Comparison of ENCODE assay signal across 7 cellular contexts in the genomic region with DNA sequence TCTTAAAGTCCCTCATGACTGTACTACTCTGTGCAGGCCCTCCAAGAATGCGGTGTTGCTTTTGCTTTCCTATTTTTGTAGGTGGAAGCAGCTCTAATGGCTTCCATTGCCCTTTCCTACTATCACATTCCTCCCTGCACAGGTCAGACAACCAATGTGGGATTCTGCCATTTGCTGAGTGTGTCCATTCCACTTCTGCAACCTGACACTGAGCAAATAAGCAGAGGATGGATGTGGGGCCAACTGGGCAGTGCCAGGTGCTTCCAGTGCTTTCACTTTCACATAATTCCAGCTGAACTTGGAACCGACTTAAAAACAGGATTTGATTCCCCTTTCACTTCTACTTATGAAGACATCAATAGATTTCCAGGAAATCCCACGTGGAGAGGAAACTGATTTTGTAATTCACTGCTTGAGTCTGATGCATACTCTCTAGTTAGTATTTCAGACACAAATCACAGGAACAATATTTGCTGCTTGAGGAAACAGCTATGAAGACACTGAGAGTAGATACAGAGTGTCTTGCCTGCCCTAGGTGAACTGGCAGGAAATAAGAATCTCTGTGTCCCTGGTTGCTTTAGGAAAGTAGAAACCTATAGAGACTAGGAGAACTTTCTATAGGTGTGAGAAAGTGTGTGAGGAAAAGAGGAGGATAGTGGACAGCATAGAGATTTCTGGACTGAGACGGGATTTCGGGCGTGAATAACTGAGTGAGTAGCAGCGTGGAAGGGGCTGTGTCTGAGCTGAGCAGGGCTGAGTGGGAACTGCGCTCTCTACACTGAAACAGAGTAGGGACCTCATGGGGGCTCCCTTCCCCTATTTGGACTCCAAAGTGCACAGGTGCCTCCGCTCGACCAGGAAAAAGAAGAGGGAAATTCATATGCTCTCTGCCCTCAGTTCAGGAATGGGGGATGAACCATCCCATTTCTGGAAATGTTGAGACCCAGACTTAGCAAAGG. TPM values are rescaled to one million over a fixed set of nuclear protein-coding genes. Genes with fewer than 3 reads are reported as not detected.
DNase-seq lines count a peak whose midpoint lies in the region; ATAC-seq, FAIRE-seq and TF ChIP-seq lines count a peak whose summit lies in the region.

No MANE protein-coding gene starts in this region.

- ATAC-seq in naive thymus-derived CD4-positive, alpha-beta T cell, result no peak
- no peak for ATAC-seq in GM21381 (IDR thresholded peaks at IDR 0.05; ENCODE audit: unreplicated experiment)

- peak overlapping the region; percentile 2 for H3K4me3 Mint-ChIP-seq in activated naive CD8-positive, alpha-beta T cell
- H3K4me3 Mint-ChIP-seq in naive thymus-derived CD4-positive, alpha-beta T cell, result peak overlapping the region; percentile 35 to 92 (median 82)

- peaks cover 15 to 39% of the 10 kb centered on the region in 2 donors for H3K4me1 ChIP-seq in naive thymus-derived CD4-positive, alpha-beta T cell (ENCODE audit: control insufficient read depth in 2 of 2, insufficient read depth in 2 of 2, low read length in 2 of 2)
- no peaks in the 10 kb centered on the region for H3K4me1 ChIP-seq in A673 (ENCODE audit: insufficient read depth, low read length, poor library complexity, severe bottlenecking)

- POLR2A ChIA-PET in naive thymus-derived CD4-positive, alpha-beta T cell (lab: Charles Lee), result interaction anchor here (0.9 kb wide), 1 partner anchor 274 kb away, joined by 5 read pairs; no protein-coding TSS in a partner anchor
- POLR2A ChIA-PET in A673 (lab: Charles Lee; ENCODE audit: low non-redundant PET), result no interaction called here

- DNase-seq in GM12891 (ENCODE audit: insufficient read length, low spot score), result no peak
- peak; percentile 20 to 33 for DNase-seq in NCI-H187 (lab: John Stamatoyannopoulos, UW)
- no peak for DNase-seq in naive thymus-derived CD4-positive, alpha-beta T cell
- DNase-seq in A673 (ENCODE audit: low spot score), result no peak
- DNase-seq in NK-92 treated with Interleukin-12 subunit alpha and Interleukin-12 subunit beta, amount 100 ng/mL, for 24 hours (lab: John Stamatoyannopoulos, UW), result no peak

- no peak for TF ChIP-seq POLR2A in GM12891 (IDR thresholded peaks at IDR 0.05; ENCODE audit: low read depth, low read length)

- peak overlapping the region; percentile 50 for H3K27ac ChIP-seq in naive thymus-derived CD4-positive, alpha-beta T cell (ENCODE audit: low read depth, low read length)
- no peak overlapping the region for H3K27ac ChIP-seq in A673 (ENCODE audit: low read depth, low read length, poor library complexity, severe bottlenecking)

- H3K9me3 ChIP-seq in naive thymus-derived CD4-positive, alpha-beta T cell (ENCODE audit: control insufficient read depth in 2 of 3, low read length in 3 of 3), result no peaks in the 10 kb centered on the region
- no peaks in the 10 kb centered on the region for H3K9me3 ChIP-seq in A673 (ENCODE audit: low read depth, low read length, poor library complexity, severe bottlenecking)

- H3K27me3 Mint-ChIP-seq in activated naive CD8-positive, alpha-beta T cell, result peaks cover 2% of the 10 kb centered on the region
- H3K27me3 Mint-ChIP-seq in naive thymus-derived CD4-positive, alpha-beta T cell, result no peaks in the 10 kb centered on the region

- no peaks in the 10 kb centered on the region for H3K9me3 Mint-ChIP-seq in activated naive CD8-positive, alpha-beta T cell (ENCODE audit: low read depth)
- peaks cover 0 to 2% (median 0%) of the 10 kb centered on the region in 11 donors for H3K9me3 Mint-ChIP-seq in naive thymus-derived CD4-positive, alpha-beta T cell

- no peaks in the 10 kb centered on the region for H3K27me3 ChIP-seq in naive thymus-derived CD4-positive, alpha-beta T cell (ENCODE audit: control insufficient read depth in 2 of 2, insufficient read depth in 2 of 2, low read length in 2 of 2)
- peaks cover 3% of the 10 kb centered on the region for H3K27me3 ChIP-seq in A673 (replicated peaks; ENCODE audit: insufficient read depth, low read depth, low read length, poor library complexity)

- TF ChIP-seq CTCF in A673 (conservative IDR thresholded peaks at IDR 0.05; ENCODE audit: low read depth, low read length), result no peak

- peak; percentile 69 for FAIRE-seq in GM12891 (lab: Jason Lieb, UNC)

- intact Hi-C loops in naive thymus-derived CD4-positive, alpha-beta T cell (cut with micrococcal nuclease), result loop anchor here (2.0 to 5.0 kb wide), 3 partner anchors 87 to 167 kb away; no protein-coding TSS in a partner anchor
- intact Hi-C loops in A673 (cut with micrococcal nuclease; ENCODE audit: unreplicated experiment), result no loop called here

- H3K36me3 Mint-ChIP-seq in activated naive CD8-positive, alpha-beta T cell, result no peaks in the 10 kb centered on the region
- H3K36me3 Mint-ChIP-seq in naive thymus-derived CD4-positive, alpha-beta T cell, result peaks cover 0 to 5% (median 2%) of the 10 kb centered on the region in 5 donors

- peaks cover 30% of the 10 kb centered on the region for H3K4me1 Mint-ChIP-seq in activated naive CD8-positive, alpha-beta T cell (ENCODE audit: low read depth)
- peaks cover 22 to 71% (median 55%) of the 10 kb centered on the region in 7 donors for H3K4me1 Mint-ChIP-seq in naive thymus-derived CD4-positive, alpha-beta T cell

- peak overlapping the region; percentile 72 for H3K27ac Mint-ChIP-seq in activated naive CD8-positive, alpha-beta T cell
- H3K27ac Mint-ChIP-seq in naive thymus-derived CD4-positive, alpha-beta T cell, result peak overlapping the region; percentile 80 to 97 (median 92)

- CTCF ChIA-PET in naive thymus-derived CD4-positive, alpha-beta T cell (lab: Charles Lee), result interaction anchor here (1.4 to 1.6 kb wide), 2 partner anchors 127 to 130 kb away, joined by 3 to 4 read pairs; no protein-coding TSS in a partner anchor
- CTCF ChIA-PET in A673 (lab: Charles Lee), result no interaction called here

- H3K4me3 ChIP-seq in naive thymus-derived CD4-positive, alpha-beta T cell (ENCODE audit: low read length), result peak overlapping the region; percentile 43
- no peak overlapping the region for H3K4me3 ChIP-seq in A673 (ENCODE audit: low read depth, low read length, poor library complexity, severe bottlenecking)

- H3K36me3 ChIP-seq in naive thymus-derived CD4-positive, alpha-beta T cell (ENCODE audit: control insufficient read depth in 2 of 3, insufficient read depth in 3 of 3, low read length in 3 of 3), result no peaks in the 10 kb centered on the region
- H3K36me3 ChIP-seq in A673 (ENCODE audit: insufficient read depth, low read length, poor library complexity, severe bottlenecking), result no peaks in the 10 kb centered on the region

- no TSS peak for BruUV-seq in A673 (replicated peaks; lab: Mats Ljungman, UMichigan)

TF ChIP-seq in GM12891, 5 proteins besides CTCF, POLR2A, EP300 and RAD21:
- TF ChIP-seq SPI1 (IDR thresholded peaks at IDR 0.05; ENCODE audit: low read depth, low read length) (no peak), POU2F2 (IDR thresholded peaks at IDR 0.05; ENCODE audit: low read depth, low read length) (no peak), TAF1 (IDR thresholded peaks at IDR 0.05; ENCODE audit: low read depth, low read length) (no peak), PAX5 (IDR thresholded peaks at IDR 0.05; ENCODE audit: insufficient read depth, low read length, severe bottlenecking) (no peak), POLR2AphosphoS5 (IDR thresholded peaks at IDR 0.05; ENCODE audit: low read depth, low read length) (no peak)

RNA-seq across cellular contexts. Expression of a gene that starts 22.5 kb away (rescaled TPM):
- not detected for polyA plus RNA-seq in GM12891 (2012; ENCODE audit: low read depth, missing spikeins)
- total RNA-seq in naive thymus-derived CD4-positive, alpha-beta T cell, result not detected
- polyA plus RNA-seq in naive thymus-derived CD4-positive, alpha-beta T cell, result not detected
- total RNA-seq in A673 (2021), result not detected in 2 replicates

RNA-seq across cellular contexts. Expression of a gene that starts 26.1 kb away (rescaled TPM):
- polyA plus RNA-seq in GM12891 (2012; ENCODE audit: low read depth, missing spikeins), result 7.7 TPM
- under 1 TPM in 1 of 5 experiments, not detected in 4; 0.41 TPM for total RNA-seq in naive thymus-derived CD4-positive, alpha-beta T cell
- polyA plus RNA-seq in naive thymus-derived CD4-positive, alpha-beta T cell, result 1 to 10 TPM in 1 of 2 donors, under 1 TPM in 1; 0.72 to 1.1 TPM
- total RNA-seq in A673 (2021), result not detected in 2 replicates

RNA-seq across cellular contexts. Expression of a gene that starts 59.6 kb away (rescaled TPM):
- polyA plus RNA-seq in GM12891 (2012; ENCODE audit: low read depth, missing spikeins), result 1.7 TPM
- total RNA-seq in naive thymus-derived CD4-positive, alpha-beta T cell, result 10 to 100 TPM in 2 of 5 experiments, 1 to 10 TPM in 2, under 1 TPM in 1; 0.81 to 50.4 (median 2.0) TPM
- not detected for polyA plus RNA-seq in naive thymus-derived CD4-positive, alpha-beta T cell
- not detected in 2 replicates for total RNA-seq in A673 (2021)

Comparison
In these comparisons a context has a peak if more than half of its experiments do, and no peak if none do; other contexts are left out.
1. DNase-seq: peak in NCI-H187 (2 of 2); none in GM12891 (single experiment), naive thymus-derived CD4-positive, alpha-beta T cell (0 of 9), A673 (single experiment) and NK-92 treated with Interleukin-12 subunit alpha and Interleukin-12 subunit beta, amount 100 ng/mL, for 24 hours (single experiment).